8 cellular contexts compared by ENCODE assay signal in genomic region chr7:5397657-5398237, GRCh38. TPM values are rescaled to one million over a fixed set of nuclear protein-coding genes. Genes with fewer than 3 reads are reported as not detected.
A peak's percentile ranks its signal among the peaks of the same experiment; 100 is the strongest.
DNase-seq lines count a peak whose midpoint lies in the region; ATAC-seq, FAIRE-seq and TF ChIP-seq lines count a peak whose summit lies in the region.

No MANE protein-coding gene starts in this region.

- 59% methylated on average over 13 of the region's 14 CpGs for WGBS in prostate gland

- peaks cover 7% of the 10 kb centered on the region for H3K4me1 ChIP-seq in prostate gland (replicated peaks)

- H3K4me1 Mint-ChIP-seq in chondrocyte (ENCODE audit: low read depth), result peaks cover 6% of the 10 kb centered on the region

- no peak overlapping the region for H3K27ac Mint-ChIP-seq in chondrocyte (ENCODE audit: unreplicated experiment)

- TF ChIP-seq POLR2A in prostate gland (IDR thresholded peaks at IDR 0.05), result no peak

- TF ChIP-seq CTCF in GM06990 (IDR thresholded peaks at IDR 0.05; ENCODE audit: insufficient read depth, low read length, poor library complexity, severe bottlenecking) (no peak), HL-60 (IDR thresholded peaks at IDR 0.05; ENCODE audit: insufficient read depth, low read length) (no peak), prostate gland (IDR thresholded peaks at IDR 0.05) (no peak), chondrocyte (IDR thresholded peaks at IDR 0.05) (no peak)

- H3K27ac ChIP-seq in HL-60 (replicated peaks), result peak overlapping the region; percentile 96
- H3K27ac ChIP-seq in prostate gland, result peak overlapping the region; percentile 88 to 90

- no peak for DNase-seq in GM06990 (ENCODE audit: extremely low read depth, insufficient read length)
- DNase-seq in HL-60 (ENCODE audit: low read depth in 1 of 2, low spot score in 1 of 2), result peak in 1 of 2 experiments; percentile 59
- DNase-seq in central memory CD4-positive, alpha-beta T cell, result peak; percentile 13
- DNase-seq in prostate gland (ENCODE audit: low spot score), result peak; percentile 15
- no peak for DNase-seq in frontal cortex (ENCODE audit: low spot score in 2 of 2)
- DNase-seq in chondrocyte (ENCODE audit: low spot score), result no peak
- DNase-seq in AML-193 (lab: John Stamatoyannopoulos, UW), result no peak

- H3K4me3 ChIP-seq in GM06990 (replicated peaks; ENCODE audit: low read depth, low read length), result peak overlapping the region; percentile 78
- H3K4me3 ChIP-seq in HL-60 (replicated peaks; ENCODE audit: insufficient read depth, low read length), result no peak overlapping the region; the same call in 1 of the 2 replicates
- H3K4me3 ChIP-seq in prostate gland, result no peak overlapping the region

- H3K27me3 ChIP-seq in GM06990 (replicated peaks; ENCODE audit: control insufficient read depth, insufficient read depth, low read length), result no peaks in the 10 kb centered on the region
- no peaks in the 10 kb centered on the region for H3K27me3 ChIP-seq in HL-60 (ENCODE audit: insufficient read depth, poor library complexity, severe bottlenecking)
- no peaks in the 10 kb centered on the region for H3K27me3 ChIP-seq in prostate gland (replicated peaks; ENCODE audit: insufficient read depth)

- no peak overlapping the region for H3K4me3 Mint-ChIP-seq in chondrocyte (ENCODE audit: unreplicated experiment)

- no peaks in the 10 kb centered on the region for H3K27me3 Mint-ChIP-seq in chondrocyte (ENCODE audit: low read depth)

- no peak for ATAC-seq in HG03045 (IDR thresholded peaks at IDR 0.05; ENCODE audit: unreplicated experiment)

- H3K9me3 Mint-ChIP-seq in chondrocyte (ENCODE audit: low read depth), result no peaks in the 10 kb centered on the region

- no peaks in the 10 kb centered on the region for H3K9me3 ChIP-seq in prostate gland

- intact Hi-C loops in prostate gland (cut with DNase I), result no loop called here

- no peak for FAIRE-seq in frontal cortex (lab: Jason Lieb, UNC)

- H3K36me3 Mint-ChIP-seq in chondrocyte (ENCODE audit: low read depth), result peaks cover 15% of the 10 kb centered on the region

- H3K36me3 ChIP-seq in GM06990 (ENCODE audit: control insufficient read depth, insufficient read depth, low read length), result peaks cover 8% of the 10 kb centered on the region
- H3K36me3 ChIP-seq in prostate gland, result peaks cover 0 to 10% of the 10 kb centered on the region in 2 donors

RNA-seq across cellular contexts. Expression of gene TNRC18, which starts 25.9 kb away (rescaled TPM):
- total RNA-seq in prostate gland (100 to 1,000 TPM; 138 to 290 TPM), frontal cortex (40.8 TPM), chondrocyte (95.4 to 137 TPM (median 101 TPM) in 3 replicates)

Comparison
In these comparisons a context has a peak if more than half of its experiments do, and no peak if none do; other contexts are left out.
1. DNase-seq: peak in central memory CD4-positive, alpha-beta T cell (single experiment) and prostate gland (single experiment); none in GM06990 (single experiment), frontal cortex (0 of 2), chondrocyte (single experiment) and AML-193 (0 of 2).